Comparison of ENCODE assay signal across 13 cellular contexts in the genomic region with DNA sequence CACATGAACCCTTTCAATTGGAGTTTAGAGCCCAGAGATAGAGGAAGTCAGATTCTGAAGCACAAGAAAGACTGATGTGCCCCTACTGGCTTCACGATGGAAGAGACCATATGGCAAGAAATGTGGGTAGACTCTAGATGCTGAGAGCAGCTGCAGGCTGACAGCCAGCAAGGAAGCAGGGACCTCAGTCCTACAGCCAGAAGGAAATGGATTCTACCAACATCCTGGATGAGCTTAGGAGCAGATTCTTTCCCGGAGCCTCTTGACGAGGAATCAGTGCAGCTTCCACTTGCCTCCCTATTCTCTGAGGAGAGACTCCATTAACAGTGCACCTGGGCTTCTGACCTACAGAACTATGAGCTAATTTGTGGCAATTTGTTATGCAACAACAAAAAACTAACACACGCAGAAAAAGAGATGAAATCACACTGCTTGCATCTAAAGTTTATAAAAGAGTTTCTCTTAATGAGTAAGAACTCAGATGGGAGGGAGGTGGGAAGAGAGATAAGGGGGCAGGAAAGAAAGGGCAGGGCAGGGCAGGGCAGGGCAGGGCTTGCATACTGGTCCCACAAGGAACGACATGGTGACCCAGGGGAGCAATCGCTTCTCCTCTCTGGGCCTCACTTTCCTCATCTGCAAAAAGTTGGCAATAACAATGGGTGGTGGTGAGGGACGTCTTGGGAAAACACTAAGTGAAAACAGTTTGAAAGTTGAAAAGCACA.
DNase-seq lines count a peak whose midpoint lies in the region; ATAC-seq and TF ChIP-seq lines count a peak whose summit lies in the region.
"Had no signal": no experiment of that assay in that cellular context is flagged by ENCODE, and none has a peak within 500 bp of the region (broad histone marks: within the 10 kb centered on the region; RNA-seq: fewer than 3 reads in every experiment).

No MANE protein-coding gene starts in this region.

- no peak for TF ChIP-seq CTCF in NB4 (IDR thresholded peaks at IDR 0.05; ENCODE audit: low read depth, low read length)
- no peak for TF ChIP-seq CTCF in choroid plexus epithelial cell (conservative IDR thresholded peaks at IDR 0.05; ENCODE audit: low read depth, low read length)
- no peak for TF ChIP-seq CTCF in progenitor cell of endocrine pancreas (IDR thresholded peaks at IDR 0.05; ENCODE audit: unreplicated experiment)
- TF ChIP-seq CTCF in prostate gland (IDR thresholded peaks at IDR 0.05) = no peak

- intact Hi-C loops in prostate gland (cut with DNase I) = no loop called here

- H3K27me3 Mint-ChIP-seq in progenitor cell of endocrine pancreas = no peaks in the 10 kb centered on the region
- H3K27me3 Mint-ChIP-seq: IgD-negative memory B cell had no signal

- DNase-seq in NCI-H146 (lab: John Stamatoyannopoulos, UW) (peak; percentile 55), NCI-H146 treated with DMSO at 0.1 percent for 48 hours (lab: John Stamatoyannopoulos, UW; ENCODE audit: unreplicated experiment) (no peak), NB4 (ENCODE audit: low read depth) (peak; percentile 42), choroid plexus epithelial cell (ENCODE audit: low read depth) (peak; percentile 38), progenitor cell of endocrine pancreas (ENCODE audit: low spot score, unreplicated experiment) (no peak), prostate gland (ENCODE audit: low spot score) (no peak), hypothalamus (lab: John Stamatoyannopoulos, UW) (no peak)
- DNase-seq: HCEC 1CT, lower lobe of right lung had no signal

- 83% methylated on average over 7 of the region's 7 CpGs for WGBS in prostate gland

- H3K27ac Mint-ChIP-seq in progenitor cell of endocrine pancreas = peak overlapping the region; percentile 41
- H3K27ac Mint-ChIP-seq: activated T-helper 1 cell treated with anti-CD3 and anti-CD28 coated beads, Interleukin-12 subunit alpha, Interleukin-12 subunit beta, Interleukin-2, Interleukin-4 antibody, amounts not matched to agents 30 ng/mL and 10 ng/mL and 1 ng/mL, durations not matched to agents 14 hours and 24 hours and 36 hours had no signal

- no peak overlapping the region for H3K27ac ChIP-seq in prostate gland
- H3K27ac ChIP-seq: lower lobe of right lung, SK-N-MC had no signal

- no peak for ATAC-seq in GM21619 (IDR thresholded peaks at IDR 0.05; ENCODE audit: unreplicated experiment)
- ATAC-seq: lower lobe of right lung had no signal

- no peaks in the 10 kb centered on the region for H3K4me1 ChIP-seq in prostate gland (replicated peaks)

- H3K36me3 Mint-ChIP-seq in progenitor cell of endocrine pancreas (ENCODE audit: insufficient read depth) = peaks cover 10% of the 10 kb centered on the region

- TF ChIP-seq POLR2A in NB4 (IDR thresholded peaks at IDR 0.05; ENCODE audit: extremely low read depth, insufficient read length) (no peak), prostate gland (IDR thresholded peaks at IDR 0.05) (no peak)

- no peaks in the 10 kb centered on the region for H3K27me3 ChIP-seq in prostate gland (replicated peaks; ENCODE audit: insufficient read depth)

- no peaks in the 10 kb centered on the region for H3K36me3 ChIP-seq in prostate gland
- H3K36me3 ChIP-seq: lower lobe of right lung had no signal

- H3K4me1 Mint-ChIP-seq in progenitor cell of endocrine pancreas (ENCODE audit: low read depth) = peaks cover 62% of the 10 kb centered on the region

- H3K4me3 ChIP-seq in NB4 (ENCODE audit: low read depth, low read length) = no peak overlapping the region
- no peak overlapping the region for H3K4me3 ChIP-seq in choroid plexus epithelial cell (ENCODE audit: low read depth, low read length)
- H3K4me3 ChIP-seq in prostate gland = no peak overlapping the region
- H3K4me3 ChIP-seq: lower lobe of right lung, SK-N-MC had no signal

- H3K9me3 Mint-ChIP-seq in progenitor cell of endocrine pancreas (ENCODE audit: low read depth) = peaks cover 4% of the 10 kb centered on the region
- H3K9me3 Mint-ChIP-seq: activated T-helper 1 cell treated with anti-CD3 and anti-CD28 coated beads, Interleukin-12 subunit alpha, Interleukin-12 subunit beta, Interleukin-2, Interleukin-4 antibody, amounts not matched to agents 30 ng/mL and 10 ng/mL and 1 ng/mL, durations not matched to agents 14 hours and 24 hours and 36 hours; IgD-negative memory B cell had no signal

- no peak overlapping the region for H3K4me3 Mint-ChIP-seq in progenitor cell of endocrine pancreas (ENCODE audit: low read depth)
- H3K4me3 Mint-ChIP-seq: activated T-helper 1 cell treated with anti-CD3 and anti-CD28 coated beads, Interleukin-12 subunit alpha, Interleukin-12 subunit beta, Interleukin-2, Interleukin-4 antibody, amounts not matched to agents 30 ng/mL and 10 ng/mL and 1 ng/mL, durations not matched to agents 14 hours and 24 hours and 36 hours; IgD-negative memory B cell had no signal

- no peaks in the 10 kb centered on the region for H3K9me3 ChIP-seq in prostate gland
- H3K9me3 ChIP-seq: lower lobe of right lung had no signal

Comparison
In these comparisons a context has a peak if more than half of its experiments do, and no peak if none do; other contexts are left out.
1. DNase-seq: peak in NCI-H146 (single experiment), NB4 (single experiment) and choroid plexus epithelial cell (single experiment); none in NCI-H146 treated with DMSO at 0.1 percent for 48 hours (single experiment), progenitor cell of endocrine pancreas (single experiment), prostate gland (single experiment) and hypothalamus (0 of 51).